8 cellular contexts compared by ENCODE assay signal in the genomic region with DNA sequence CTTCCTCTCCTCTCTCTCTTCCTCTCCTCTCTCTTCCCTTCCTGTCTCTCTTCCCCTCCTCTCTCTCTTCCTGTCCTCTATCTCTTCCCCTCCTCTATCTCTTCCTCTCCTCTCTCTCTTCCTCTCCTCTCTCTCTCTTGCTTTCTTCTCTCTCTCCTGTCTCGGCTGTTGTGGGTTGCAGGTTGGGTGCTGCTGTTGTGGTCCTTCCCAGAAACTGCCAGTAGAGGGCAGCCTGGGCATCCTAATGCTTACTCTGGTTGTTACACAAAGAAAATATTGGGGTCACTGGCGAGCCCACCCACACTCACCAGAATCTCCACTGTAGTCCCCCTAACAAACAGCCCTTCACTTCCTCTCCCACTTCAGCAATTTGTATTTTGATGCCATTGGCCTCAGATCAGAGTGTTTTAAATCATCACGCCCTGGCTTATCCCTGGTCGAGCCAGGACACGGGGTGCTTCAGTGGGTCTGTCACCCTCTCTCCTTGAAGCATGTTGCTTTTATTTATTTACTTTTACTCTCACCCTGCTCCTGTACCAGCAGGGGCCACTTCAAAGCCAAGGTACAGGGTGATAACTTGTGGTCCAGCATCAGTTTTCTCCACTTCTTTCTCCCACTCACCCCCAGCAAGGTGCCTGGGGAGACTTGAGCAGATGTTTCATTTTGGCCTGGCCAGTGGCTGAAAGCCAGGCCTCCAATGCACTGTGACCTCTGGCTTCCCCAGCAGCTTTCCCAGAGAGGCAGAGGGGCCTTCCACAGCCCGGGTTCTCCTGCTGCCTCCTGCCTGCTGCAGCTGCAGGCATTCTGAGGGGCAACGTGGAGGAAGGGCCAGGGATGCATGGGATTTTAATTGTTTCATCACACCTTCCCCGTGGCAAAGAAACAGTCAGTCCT. TPM values are rescaled to one million over a fixed set of nuclear protein-coding genes. Genes with fewer than 3 reads are reported as not detected.
DNase-seq lines count a peak whose midpoint lies in the region; ATAC-seq and TF ChIP-seq lines count a peak whose summit lies in the region.

No MANE protein-coding gene starts in this region.

- H3K4me3 ChIP-seq in left ventricle myocardium inferior, result no peak overlapping the region

- H3K9me3 Mint-ChIP-seq in activated naive CD8-positive, alpha-beta T cell treated with anti-CD3 and anti-CD28 coated beads, Interleukin-2, amount 10 ng/mL, durations not matched to agents 7 days and 5 days, result no peaks in the 10 kb centered on the region

- POLR2A ChIA-PET in RWPE1 (lab: Yijun Ruan, JAX; ENCODE audit: low non-redundant PET), result no interaction called here
- POLR2A ChIA-PET in activated naive CD8-positive, alpha-beta T cell treated with anti-CD3 and anti-CD28 coated beads, Interleukin-2, amount 10 ng/mL, durations not matched to agents 7 days and 5 days (lab: Charles Lee), result no interaction called here

- peak; percentile 57 for ATAC-seq in activated naive CD8-positive, alpha-beta T cell treated with anti-CD3 and anti-CD28 coated beads, Interleukin-2, amount 10 ng/mL, durations not matched to agents 7 days and 5 days (ENCODE audit: low read depth)
- ATAC-seq in sciatic nerve (peak; percentile 61), GM18909 (IDR thresholded peaks at IDR 0.05; ENCODE audit: poor library complexity, unreplicated experiment) (no peak)

- H3K4me3 Mint-ChIP-seq in activated naive CD8-positive, alpha-beta T cell treated with anti-CD3 and anti-CD28 coated beads, Interleukin-2, amount 10 ng/mL, durations not matched to agents 7 days and 5 days, result peak overlapping the region; percentile 49

- peaks cover 14% of the 10 kb centered on the region for H3K4me1 Mint-ChIP-seq in activated naive CD8-positive, alpha-beta T cell treated with anti-CD3 and anti-CD28 coated beads, Interleukin-2, amount 10 ng/mL, durations not matched to agents 7 days and 5 days

- peaks cover 10% of the 10 kb centered on the region for H3K27me3 Mint-ChIP-seq in activated naive CD8-positive, alpha-beta T cell treated with anti-CD3 and anti-CD28 coated beads, Interleukin-2, amount 10 ng/mL, durations not matched to agents 7 days and 5 days

- DNase-seq in C1 segment of cervical spinal cord (lab: John Stamatoyannopoulos, UW) (peak in 9 of 14 donors; percentile 11 to 61 (median 28)), GM20000 (ENCODE audit: low spot score) (peak; percentile 74), RWPE1 (ENCODE audit: low spot score) (no peak), left ventricle myocardium inferior (peak; percentile 59), sciatic nerve (ENCODE audit: low spot score) (peak; percentile 85), mesenteric fat pad (ENCODE audit: low spot score) (no peak)
- DNase-seq in activated naive CD8-positive, alpha-beta T cell treated with anti-CD3 and anti-CD28 coated beads, Interleukin-2, amount 10 ng/mL, durations not matched to agents 7 days and 5 days, result peak; percentile 68

- peaks cover 16% of the 10 kb centered on the region for H3K36me3 ChIP-seq in left ventricle myocardium inferior

- peak; percentile 73 for TF ChIP-seq CTCF in GM20000 (IDR thresholded peaks at IDR 0.05; ENCODE audit: extremely low read depth, missing control alignments)
- peak; percentile 87 for TF ChIP-seq CTCF in RWPE1 (conservative IDR thresholded peaks at IDR 0.05; ENCODE audit: low read depth)
- peak; percentile 85 for TF ChIP-seq CTCF in left ventricle myocardium inferior (IDR thresholded peaks at IDR 0.05; ENCODE audit: borderline replicate concordance)

- peak overlapping the region; percentile 84 for H3K27ac Mint-ChIP-seq in activated naive CD8-positive, alpha-beta T cell treated with anti-CD3 and anti-CD28 coated beads, Interleukin-2, amount 10 ng/mL, durations not matched to agents 7 days and 5 days

- no peaks in the 10 kb centered on the region for H3K27me3 ChIP-seq in left ventricle myocardium inferior (ENCODE audit: low read depth)

- H3K27ac ChIP-seq in RWPE1, result peak overlapping the region; percentile 79
- H3K27ac ChIP-seq in left ventricle myocardium inferior (replicated peaks), result no peak overlapping the region

- intact Hi-C loops in left ventricle myocardium inferior (cut with micrococcal nuclease), result loop anchor here (2.0 kb wide), 1 partner anchor 102 kb away; no protein-coding TSS in a partner anchor
- intact Hi-C loops in sciatic nerve (cut with DNase I), result loop anchor here (5.0 kb wide), 1 partner anchor 106 kb away; a partner anchor contains a TSS

- CTCF ChIA-PET in RWPE1 (lab: Yijun Ruan, JAX), result interaction anchor here (1.5 kb wide), 1 partner anchor 101 kb away, joined by 5 read pairs; no protein-coding TSS in a partner anchor

- H3K4me1 ChIP-seq in left ventricle myocardium inferior, result peaks cover 55% of the 10 kb centered on the region

- H3K9me3 ChIP-seq in left ventricle myocardium inferior (replicated peaks), result no peaks in the 10 kb centered on the region

- peaks cover 7% of the 10 kb centered on the region for H3K36me3 Mint-ChIP-seq in activated naive CD8-positive, alpha-beta T cell treated with anti-CD3 and anti-CD28 coated beads, Interleukin-2, amount 10 ng/mL, durations not matched to agents 7 days and 5 days

RNA-seq across cellular contexts. Expression of a gene that starts 4.7 kb away (rescaled TPM):
- total RNA-seq in activated naive CD8-positive, alpha-beta T cell treated with anti-CD3 and anti-CD28 coated beads, Interleukin-2, amount 10 ng/mL, durations not matched to agents 7 days and 5 days, result under 1 TPM; 0.61 to 0.62 TPM
- 64.1 TPM for total RNA-seq in left ventricle myocardium inferior
- 44.0 TPM for total RNA-seq in sciatic nerve
- 23.2 TPM for total RNA-seq in mesenteric fat pad

RNA-seq across cellular contexts. Expression of a gene that starts 19.7 kb away (rescaled TPM):
- total RNA-seq in activated naive CD8-positive, alpha-beta T cell treated with anti-CD3 and anti-CD28 coated beads, Interleukin-2, amount 10 ng/mL, durations not matched to agents 7 days and 5 days, result 10 to 100 TPM; 47.4 to 53.9 TPM
- total RNA-seq in left ventricle myocardium inferior (35.2 TPM), sciatic nerve (25.9 TPM), mesenteric fat pad (40.8 TPM)

RNA-seq across cellular contexts. Expression of a gene that starts 20.4 kb away (rescaled TPM):
- total RNA-seq in activated naive CD8-positive, alpha-beta T cell treated with anti-CD3 and anti-CD28 coated beads, Interleukin-2, amount 10 ng/mL, durations not matched to agents 7 days and 5 days, result 10 to 100 TPM; 21.5 to 21.8 TPM
- 10.0 TPM for total RNA-seq in left ventricle myocardium inferior
- 10.0 TPM for total RNA-seq in sciatic nerve
- 7.5 TPM for total RNA-seq in mesenteric fat pad

RNA-seq across cellular contexts. Expression of a gene that starts 49.9 kb away (rescaled TPM):
- not detected for total RNA-seq in activated naive CD8-positive, alpha-beta T cell treated with anti-CD3 and anti-CD28 coated beads, Interleukin-2, amount 10 ng/mL, durations not matched to agents 7 days and 5 days
- total RNA-seq in left ventricle myocardium inferior, result not detected
- not detected for total RNA-seq in sciatic nerve
- not detected for total RNA-seq in mesenteric fat pad

Comparison
In these comparisons a context has a peak if more than half of its experiments do, and no peak if none do; other contexts are left out.
1. DNase-seq: peak in C1 segment of cervical spinal cord (9 of 14), GM20000 (single experiment), activated naive CD8-positive, alpha-beta T cell treated with anti-CD3 and anti-CD28 coated beads, Interleukin-2, amount 10 ng/mL, durations not matched to agents 7 days and 5 days (single experiment), left ventricle myocardium inferior (single experiment) and sciatic nerve (single experiment); none in RWPE1 (single experiment) and mesenteric fat pad (single experiment).
2. RNA of a gene that starts 4.7 kb away (total RNA-seq): 64.1 TPM in left ventricle myocardium inferior (single experiment), 44.0 TPM in sciatic nerve (single experiment) and 23.2 TPM in mesenteric fat pad (single experiment); 0.61 to 0.62 TPM in activated naive CD8-positive, alpha-beta T cell treated with anti-CD3 and anti-CD28 coated beads, Interleukin-2, amount 10 ng/mL, durations not matched to agents 7 days and 5 days; every median in the first group is over 10 times any median in the second.
3. Peak in every context shown above with its lines, with median percentiles within 50 percentile points of each other: CTCF ChIP-seq.